ENCODE assay signal across 1 cellular context in the genomic region with DNA sequence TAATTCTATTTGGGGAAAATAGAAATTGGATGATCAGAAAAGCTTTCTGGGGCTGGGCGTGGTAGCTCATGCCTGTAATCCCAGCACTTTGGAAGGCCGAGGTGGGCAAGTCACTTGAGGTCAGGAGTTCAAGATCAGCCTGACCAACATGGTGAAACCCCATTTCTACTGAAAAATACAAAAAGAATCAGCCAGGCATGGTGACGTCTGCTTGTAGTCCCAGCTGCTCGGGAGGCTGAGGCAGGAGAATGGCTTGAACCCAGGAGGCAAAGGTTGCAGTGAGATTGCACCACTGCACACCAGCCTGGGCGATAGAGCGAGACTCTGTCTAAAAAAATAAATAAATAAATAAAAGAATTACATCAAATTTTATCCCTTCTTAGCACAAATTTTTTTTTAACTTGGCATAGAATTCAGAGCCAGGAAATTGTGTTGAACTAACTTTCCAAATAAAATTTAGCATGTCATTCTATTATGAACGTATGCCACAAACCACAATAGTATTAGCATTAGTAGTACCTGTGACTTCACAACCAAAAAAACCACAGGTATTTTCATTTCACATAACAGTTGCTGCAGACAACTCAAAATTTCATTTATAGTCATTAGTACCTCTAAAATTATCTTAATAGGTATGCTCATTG.
TF ChIP-seq lines count a peak whose summit lies in the region.

No MANE protein-coding gene starts in this region.

TF ChIP-seq in GM12878, 131 proteins besides CTCF, POLR2A, EP300 and RAD21 (continued from another document and continues in another):
- TF ChIP-seq, protein P1, sequence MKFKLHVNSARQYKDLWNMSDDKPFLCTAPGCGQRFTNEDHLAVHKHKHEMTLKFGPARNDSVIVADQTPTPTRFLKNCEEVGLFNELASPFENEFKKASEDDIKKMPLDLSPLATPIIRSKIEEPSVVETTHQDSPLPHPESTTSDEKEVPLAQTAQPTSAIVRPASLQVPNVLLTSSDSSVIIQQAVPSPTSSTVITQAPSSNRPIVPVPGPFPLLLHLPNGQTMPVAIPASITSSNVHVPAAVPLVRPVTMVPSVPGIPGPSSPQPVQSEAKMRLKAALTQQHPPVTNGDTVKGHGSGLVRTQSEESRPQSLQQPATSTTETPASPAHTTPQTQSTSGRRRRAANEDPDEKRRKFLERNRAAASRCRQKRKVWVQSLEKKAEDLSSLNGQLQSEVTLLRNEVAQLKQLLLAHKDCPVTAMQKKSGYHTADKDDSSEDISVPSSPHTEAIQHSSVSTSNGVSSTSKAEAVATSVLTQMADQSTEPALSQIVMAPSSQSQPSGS (IDR thresholded peaks at IDR 0.05; ENCODE audit: low read length): peak; percentile 92
- TF ChIP-seq, protein P2, sequence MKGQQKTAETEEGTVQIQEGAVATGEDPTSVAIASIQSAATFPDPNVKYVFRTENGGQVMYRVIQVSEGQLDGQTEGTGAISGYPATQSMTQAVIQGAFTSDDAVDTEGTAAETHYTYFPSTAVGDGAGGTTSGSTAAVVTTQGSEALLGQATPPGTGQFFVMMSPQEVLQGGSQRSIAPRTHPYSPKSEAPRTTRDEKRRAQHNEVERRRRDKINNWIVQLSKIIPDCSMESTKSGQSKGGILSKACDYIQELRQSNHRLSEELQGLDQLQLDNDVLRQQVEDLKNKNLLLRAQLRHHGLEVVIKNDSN (IDR thresholded peaks at IDR 0.05; ENCODE audit: borderline replicate concordance, extremely low read length, insufficient read depth, low read depth, low read length): no peak
- TF ChIP-seq TCF7 (IDR thresholded peaks at IDR 0.05; ENCODE audit: borderline replicate concordance) (no peak; the same call in 1 of the 2 replicates), RAD51 (IDR thresholded peaks at IDR 0.05) (peak; percentile 24; the same call in 1 of the 2 replicates), ZZZ3 (IDR thresholded peaks at IDR 0.05; ENCODE audit: control insufficient read depth, insufficient read length, low read depth) (no peak), CBX3 (IDR thresholded peaks at IDR 0.05; ENCODE audit: borderline replicate concordance, low read depth) (no peak), SMC3 (IDR thresholded peaks at IDR 0.05; ENCODE audit: borderline replicate concordance, low read length) (no peak), JUNB (IDR thresholded peaks at IDR 0.05) (peak; percentile 91), POU2F2 (IDR thresholded peaks at IDR 0.05; ENCODE audit: borderline replicate concordance, low read depth, low read length) (no peak), PAX5 (IDR thresholded peaks at IDR 0.05; ENCODE audit: borderline replicate concordance, low read depth, low read length) (no peak), BMI1 (IDR thresholded peaks at IDR 0.05; ENCODE audit: borderline replicate concordance) (peak; percentile 70; the same call in 1 of the 2 replicates), SP1 (IDR thresholded peaks at IDR 0.05; ENCODE audit: low read depth, low read length) (no peak), CEBPB (IDR thresholded peaks at IDR 0.05; ENCODE audit: borderline replicate concordance in 1 of 2, low read depth in 2 of 2, low read length in 2 of 2) (peak in 1 of 2 experiments; percentile 68; a peak in 1 of 4 replicates), CREM (IDR thresholded peaks at IDR 0.05; ENCODE audit: low read depth) (peak; percentile 52; the same call in 1 of the 2 replicates), MXI1 (IDR thresholded peaks at IDR 0.05; ENCODE audit: low read depth, low read length) (no peak), CHD4 (IDR thresholded peaks at IDR 0.05) (no peak), NR2C2 (IDR thresholded peaks at IDR 0.05; ENCODE audit: borderline replicate concordance, control insufficient read depth, insufficient read length, low read depth) (no peak), BHLHE40 (IDR thresholded peaks at IDR 0.05; ENCODE audit: borderline replicate concordance in 1 of 2, low read depth in 2 of 2, low read length in 1 of 2) (peak; percentile 54; a peak in 3 of 4 replicates), ZNF622 (IDR thresholded peaks at IDR 0.05) (no peak), BCL11A (IDR thresholded peaks at IDR 0.05; ENCODE audit: low read depth, low read length) (peak; percentile 55; the same call in 1 of the 2 replicates), IKZF2 (IDR thresholded peaks at IDR 0.05) (peak; percentile 73 to 77; a peak in 3 of 4 replicates)
- TF ChIP-seq, protein P3, sequence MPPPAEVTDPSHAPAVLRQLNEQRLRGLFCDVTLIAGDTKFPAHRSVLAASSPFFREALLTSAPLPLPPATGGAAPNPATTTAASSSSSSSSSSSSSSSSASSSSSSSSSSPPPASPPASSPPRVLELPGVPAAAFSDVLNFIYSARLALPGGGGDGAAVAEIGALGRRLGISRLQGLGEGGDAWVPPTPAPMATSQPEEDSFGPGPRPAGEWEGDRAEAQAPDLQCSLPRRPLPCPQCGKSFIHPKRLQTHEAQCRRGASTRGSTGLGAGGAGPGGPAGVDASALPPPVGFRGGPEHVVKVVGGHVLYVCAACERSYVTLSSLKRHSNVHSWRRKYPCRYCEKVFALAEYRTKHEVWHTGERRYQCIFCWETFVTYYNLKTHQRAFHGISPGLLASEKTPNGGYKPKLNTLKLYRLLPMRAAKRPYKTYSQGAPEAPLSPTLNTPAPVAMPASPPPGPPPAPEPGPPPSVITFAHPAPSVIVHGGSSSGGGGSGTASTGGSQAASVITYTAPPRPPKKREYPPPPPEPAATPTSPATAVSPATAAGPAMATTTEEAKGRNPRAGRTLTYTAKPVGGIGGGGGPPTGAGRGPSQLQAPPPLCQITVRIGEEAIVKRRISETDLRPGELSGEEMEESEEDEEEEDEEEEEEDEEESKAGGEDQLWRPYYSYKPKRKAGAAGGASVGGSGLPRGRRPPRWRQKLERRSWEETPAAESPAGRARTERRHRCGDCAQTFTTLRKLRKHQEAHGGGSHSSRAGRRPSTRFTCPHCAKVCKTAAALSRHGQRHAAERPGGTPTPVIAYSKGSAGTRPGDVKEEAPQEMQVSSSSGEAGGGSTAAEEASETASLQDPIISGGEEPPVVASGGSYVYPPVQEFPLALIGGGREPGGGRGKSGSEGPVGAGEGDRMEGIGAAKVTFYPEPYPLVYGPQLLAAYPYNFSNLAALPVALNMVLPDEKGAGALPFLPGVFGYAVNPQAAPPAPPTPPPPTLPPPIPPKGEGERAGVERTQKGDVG (CRISPR knock-in tag; IDR thresholded peaks at IDR 0.05): no peak
- TF ChIP-seq, protein P4, sequence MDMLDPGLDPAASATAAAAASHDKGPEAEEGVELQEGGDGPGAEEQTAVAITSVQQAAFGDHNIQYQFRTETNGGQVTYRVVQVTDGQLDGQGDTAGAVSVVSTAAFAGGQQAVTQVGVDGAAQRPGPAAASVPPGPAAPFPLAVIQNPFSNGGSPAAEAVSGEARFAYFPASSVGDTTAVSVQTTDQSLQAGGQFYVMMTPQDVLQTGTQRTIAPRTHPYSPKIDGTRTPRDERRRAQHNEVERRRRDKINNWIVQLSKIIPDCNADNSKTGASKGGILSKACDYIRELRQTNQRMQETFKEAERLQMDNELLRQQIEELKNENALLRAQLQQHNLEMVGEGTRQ (IDR thresholded peaks at IDR 0.05; ENCODE audit: borderline replicate concordance, low read depth, low read length): no peak
- TF ChIP-seq, protein P5, sequence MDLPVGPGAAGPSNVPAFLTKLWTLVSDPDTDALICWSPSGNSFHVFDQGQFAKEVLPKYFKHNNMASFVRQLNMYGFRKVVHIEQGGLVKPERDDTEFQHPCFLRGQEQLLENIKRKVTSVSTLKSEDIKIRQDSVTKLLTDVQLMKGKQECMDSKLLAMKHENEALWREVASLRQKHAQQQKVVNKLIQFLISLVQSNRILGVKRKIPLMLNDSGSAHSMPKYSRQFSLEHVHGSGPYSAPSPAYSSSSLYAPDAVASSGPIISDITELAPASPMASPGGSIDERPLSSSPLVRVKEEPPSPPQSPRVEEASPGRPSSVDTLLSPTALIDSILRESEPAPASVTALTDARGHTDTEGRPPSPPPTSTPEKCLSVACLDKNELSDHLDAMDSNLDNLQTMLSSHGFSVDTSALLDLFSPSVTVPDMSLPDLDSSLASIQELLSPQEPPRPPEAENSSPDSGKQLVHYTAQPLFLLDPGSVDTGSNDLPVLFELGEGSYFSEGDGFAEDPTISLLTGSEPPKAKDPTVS (IDR thresholded peaks at IDR 0.05; ENCODE audit: low read depth, low read length): no peak
- TF ChIP-seq, protein P6, sequence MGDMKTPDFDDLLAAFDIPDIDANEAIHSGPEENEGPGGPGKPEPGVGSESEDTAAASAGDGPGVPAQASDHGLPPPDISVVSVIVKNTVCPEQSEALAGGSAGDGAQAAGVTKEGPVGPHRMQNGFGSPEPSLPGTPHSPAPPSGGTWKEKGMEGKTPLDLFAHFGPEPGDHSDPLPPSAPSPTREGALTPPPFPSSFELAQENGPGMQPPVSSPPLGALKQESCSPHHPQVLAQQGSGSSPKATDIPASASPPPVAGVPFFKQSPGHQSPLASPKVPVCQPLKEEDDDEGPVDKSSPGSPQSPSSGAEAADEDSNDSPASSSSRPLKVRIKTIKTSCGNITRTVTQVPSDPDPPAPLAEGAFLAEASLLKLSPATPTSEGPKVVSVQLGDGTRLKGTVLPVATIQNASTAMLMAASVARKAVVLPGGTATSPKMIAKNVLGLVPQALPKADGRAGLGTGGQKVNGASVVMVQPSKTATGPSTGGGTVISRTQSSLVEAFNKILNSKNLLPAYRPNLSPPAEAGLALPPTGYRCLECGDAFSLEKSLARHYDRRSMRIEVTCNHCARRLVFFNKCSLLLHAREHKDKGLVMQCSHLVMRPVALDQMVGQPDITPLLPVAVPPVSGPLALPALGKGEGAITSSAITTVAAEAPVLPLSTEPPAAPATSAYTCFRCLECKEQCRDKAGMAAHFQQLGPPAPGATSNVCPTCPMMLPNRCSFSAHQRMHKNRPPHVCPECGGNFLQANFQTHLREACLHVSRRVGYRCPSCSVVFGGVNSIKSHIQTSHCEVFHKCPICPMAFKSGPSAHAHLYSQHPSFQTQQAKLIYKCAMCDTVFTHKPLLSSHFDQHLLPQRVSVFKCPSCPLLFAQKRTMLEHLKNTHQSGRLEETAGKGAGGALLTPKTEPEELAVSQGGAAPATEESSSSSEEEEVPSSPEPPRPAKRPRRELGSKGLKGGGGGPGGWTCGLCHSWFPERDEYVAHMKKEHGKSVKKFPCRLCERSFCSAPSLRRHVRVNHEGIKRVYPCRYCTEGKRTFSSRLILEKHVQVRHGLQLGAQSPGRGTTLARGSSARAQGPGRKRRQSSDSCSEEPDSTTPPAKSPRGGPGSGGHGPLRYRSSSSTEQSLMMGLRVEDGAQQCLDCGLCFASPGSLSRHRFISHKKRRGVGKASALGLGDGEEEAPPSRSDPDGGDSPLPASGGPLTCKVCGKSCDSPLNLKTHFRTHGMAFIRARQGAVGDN (IDR thresholded peaks at IDR 0.05): no peak
- TF ChIP-seq, protein P7, sequence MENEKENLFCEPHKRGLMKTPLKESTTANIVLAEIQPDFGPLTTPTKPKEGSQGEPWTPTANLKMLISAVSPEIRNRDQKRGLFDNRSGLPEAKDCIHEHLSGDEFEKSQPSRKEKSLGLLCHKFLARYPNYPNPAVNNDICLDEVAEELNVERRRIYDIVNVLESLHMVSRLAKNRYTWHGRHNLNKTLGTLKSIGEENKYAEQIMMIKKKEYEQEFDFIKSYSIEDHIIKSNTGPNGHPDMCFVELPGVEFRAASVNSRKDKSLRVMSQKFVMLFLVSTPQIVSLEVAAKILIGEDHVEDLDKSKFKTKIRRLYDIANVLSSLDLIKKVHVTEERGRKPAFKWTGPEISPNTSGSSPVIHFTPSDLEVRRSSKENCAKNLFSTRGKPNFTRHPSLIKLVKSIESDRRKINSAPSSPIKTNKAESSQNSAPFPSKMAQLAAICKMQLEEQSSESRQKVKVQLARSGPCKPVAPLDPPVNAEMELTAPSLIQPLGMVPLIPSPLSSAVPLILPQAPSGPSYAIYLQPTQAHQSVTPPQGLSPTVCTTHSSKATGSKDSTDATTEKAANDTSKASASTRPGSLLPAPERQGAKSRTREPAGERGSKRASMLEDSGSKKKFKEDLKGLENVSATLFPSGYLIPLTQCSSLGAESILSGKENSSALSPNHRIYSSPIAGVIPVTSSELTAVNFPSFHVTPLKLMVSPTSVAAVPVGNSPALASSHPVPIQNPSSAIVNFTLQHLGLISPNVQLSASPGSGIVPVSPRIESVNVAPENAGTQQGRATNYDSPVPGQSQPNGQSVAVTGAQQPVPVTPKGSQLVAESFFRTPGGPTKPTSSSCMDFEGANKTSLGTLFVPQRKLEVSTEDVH (IDR thresholded peaks at IDR 0.05; ENCODE audit: low read depth, partially characterized antibody): no peak
- TF ChIP-seq, protein P8, sequence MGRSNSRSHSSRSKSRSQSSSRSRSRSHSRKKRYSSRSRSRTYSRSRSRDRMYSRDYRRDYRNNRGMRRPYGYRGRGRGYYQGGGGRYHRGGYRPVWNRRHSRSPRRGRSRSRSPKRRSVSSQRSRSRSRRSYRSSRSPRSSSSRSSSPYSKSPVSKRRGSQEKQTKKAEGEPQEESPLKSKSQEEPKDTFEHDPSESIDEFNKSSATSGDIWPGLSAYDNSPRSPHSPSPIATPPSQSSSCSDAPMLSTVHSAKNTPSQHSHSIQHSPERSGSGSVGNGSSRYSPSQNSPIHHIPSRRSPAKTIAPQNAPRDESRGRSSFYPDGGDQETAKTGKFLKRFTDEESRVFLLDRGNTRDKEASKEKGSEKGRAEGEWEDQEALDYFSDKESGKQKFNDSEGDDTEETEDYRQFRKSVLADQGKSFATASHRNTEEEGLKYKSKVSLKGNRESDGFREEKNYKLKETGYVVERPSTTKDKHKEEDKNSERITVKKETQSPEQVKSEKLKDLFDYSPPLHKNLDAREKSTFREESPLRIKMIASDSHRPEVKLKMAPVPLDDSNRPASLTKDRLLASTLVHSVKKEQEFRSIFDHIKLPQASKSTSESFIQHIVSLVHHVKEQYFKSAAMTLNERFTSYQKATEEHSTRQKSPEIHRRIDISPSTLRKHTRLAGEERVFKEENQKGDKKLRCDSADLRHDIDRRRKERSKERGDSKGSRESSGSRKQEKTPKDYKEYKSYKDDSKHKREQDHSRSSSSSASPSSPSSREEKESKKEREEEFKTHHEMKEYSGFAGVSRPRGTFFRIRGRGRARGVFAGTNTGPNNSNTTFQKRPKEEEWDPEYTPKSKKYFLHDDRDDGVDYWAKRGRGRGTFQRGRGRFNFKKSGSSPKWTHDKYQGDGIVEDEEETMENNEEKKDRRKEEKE (IDR thresholded peaks at IDR 0.05): no peak
- TF ChIP-seq, protein P9, sequence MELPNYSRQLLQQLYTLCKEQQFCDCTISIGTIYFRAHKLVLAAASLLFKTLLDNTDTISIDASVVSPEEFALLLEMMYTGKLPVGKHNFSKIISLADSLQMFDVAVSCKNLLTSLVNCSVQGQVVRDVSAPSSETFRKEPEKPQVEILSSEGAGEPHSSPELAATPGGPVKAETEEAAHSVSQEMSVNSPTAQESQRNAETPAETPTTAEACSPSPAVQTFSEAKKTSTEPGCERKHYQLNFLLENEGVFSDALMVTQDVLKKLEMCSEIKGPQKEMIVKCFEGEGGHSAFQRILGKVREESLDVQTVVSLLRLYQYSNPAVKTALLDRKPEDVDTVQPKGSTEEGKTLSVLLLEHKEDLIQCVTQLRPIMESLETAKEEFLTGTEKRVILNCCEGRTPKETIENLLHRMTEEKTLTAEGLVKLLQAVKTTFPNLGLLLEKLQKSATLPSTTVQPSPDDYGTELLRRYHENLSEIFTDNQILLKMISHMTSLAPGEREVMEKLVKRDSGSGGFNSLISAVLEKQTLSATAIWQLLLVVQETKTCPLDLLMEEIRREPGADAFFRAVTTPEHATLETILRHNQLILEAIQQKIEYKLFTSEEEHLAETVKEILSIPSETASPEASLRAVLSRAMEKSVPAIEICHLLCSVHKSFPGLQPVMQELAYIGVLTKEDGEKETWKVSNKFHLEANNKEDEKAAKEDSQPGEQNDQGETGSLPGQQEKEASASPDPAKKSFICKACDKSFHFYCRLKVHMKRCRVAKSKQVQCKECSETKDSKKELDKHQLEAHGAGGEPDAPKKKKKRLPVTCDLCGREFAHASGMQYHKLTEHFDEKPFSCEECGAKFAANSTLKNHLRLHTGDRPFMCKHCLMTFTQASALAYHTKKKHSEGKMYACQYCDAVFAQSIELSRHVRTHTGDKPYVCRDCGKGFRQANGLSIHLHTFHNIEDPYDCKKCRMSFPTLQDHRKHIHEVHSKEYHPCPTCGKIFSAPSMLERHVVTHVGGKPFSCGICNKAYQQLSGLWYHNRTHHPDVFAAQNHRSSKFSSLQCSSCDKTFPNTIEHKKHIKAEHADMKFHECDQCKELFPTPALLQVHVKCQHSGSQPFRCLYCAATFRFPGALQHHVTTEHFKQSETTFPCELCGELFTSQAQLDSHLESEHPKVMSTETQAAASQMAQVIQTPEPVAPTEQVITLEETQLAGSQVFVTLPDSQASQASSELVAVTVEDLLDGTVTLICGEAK (IDR thresholded peaks at IDR 0.05; ENCODE audit: borderline replicate concordance): no peak
